2 cellular contexts compared by ENCODE assay signal in genomic region chr11:124754710-124755109, GRCh38.
TF ChIP-seq lines count a peak whose summit lies in the region.

No MANE protein-coding gene starts in this region.

TF ChIP-seq in SK-N-SH, 30 proteins besides CTCF, POLR2A, EP300 and RAD21 (continued from another document):
- TF ChIP-seq FOXJ3 (CRISPR knock-in tag; IDR thresholded peaks at IDR 0.05) (no peak), TCF12 (IDR thresholded peaks at IDR 0.05) (no peak), PBX3 (IDR thresholded peaks at IDR 0.05) (no peak), RCOR1 (IDR thresholded peaks at IDR 0.05; ENCODE audit: low read length) (no peak), POLR2AphosphoS5 (IDR thresholded peaks at IDR 0.05; ENCODE audit: low read depth, low read length) (no peak), YY1 (IDR thresholded peaks at IDR 0.05; ENCODE audit: low read depth) (no peak)

TF ChIP-seq in SK-N-SH treated with all-trans-retinoic acid at 6 μM for 48 hours, 23 proteins besides CTCF, POLR2A, EP300 and RAD21 (continued from another document):
- TF ChIP-seq TSHZ2 (CRISPR knock-in tag; IDR thresholded peaks at IDR 0.05) (no peak), ZFP3 (CRISPR knock-in tag; IDR thresholded peaks at IDR 0.05) (no peak), TCF4 (CRISPR knock-in tag; IDR thresholded peaks at IDR 0.05; ENCODE audit: borderline replicate concordance) (no peak), RARB (CRISPR knock-in tag; IDR thresholded peaks at IDR 0.05) (no peak), BACH2 (CRISPR knock-in tag; IDR thresholded peaks at IDR 0.05; ENCODE audit: borderline replicate concordance) (no peak), POU6F1 (CRISPR knock-in tag; IDR thresholded peaks at IDR 0.05; ENCODE audit: borderline replicate concordance, low read depth) (no peak), ZNF565 (CRISPR knock-in tag; conservative IDR thresholded peaks at IDR 0.05; ENCODE audit: low read depth) (no peak), ISL1 (CRISPR knock-in tag; IDR thresholded peaks at IDR 0.05) (no peak), TOX (CRISPR knock-in tag; IDR thresholded peaks at IDR 0.05; ENCODE audit: borderline replicate concordance) (no peak), SNAI2 (CRISPR knock-in tag; IDR thresholded peaks at IDR 0.05) (no peak), ZFP30 (CRISPR knock-in tag; IDR thresholded peaks at IDR 0.05) (no peak), ZC3H10 (CRISPR knock-in tag; IDR thresholded peaks at IDR 0.05) (no peak), PATZ1 (CRISPR knock-in tag; IDR thresholded peaks at IDR 0.05; ENCODE audit: borderline replicate concordance) (no peak), ZNF70 (CRISPR knock-in tag; IDR thresholded peaks at IDR 0.05) (no peak)
